Comparison of ENCODE assay signal across 13 cellular contexts in genomic region chr9:36731068-36731467, GRCh38.
"Had no signal": no experiment of that assay in that cellular context is flagged by ENCODE, and none has a peak within 500 bp of the region (broad histone marks: within the 10 kb centered on the region; RNA-seq: fewer than 3 reads in every experiment).

No MANE protein-coding gene starts in this region.

- H3K4me3 ChIP-seq: colonic mucosa, heart left ventricle, smooth muscle cell, tibial artery, vagina had no signal

- H3K4me1 ChIP-seq: colonic mucosa, heart left ventricle, tibial artery, vagina had no signal

- DNase-seq: activated CD4-positive, alpha-beta T cell treated with anti-CD3 and anti-CD28 coated beads for 36 hours; activated CD8-positive, alpha-beta memory T cell treated with anti-CD3 and anti-CD28 coated beads, Interleukin-2, amount 50 U/mL, for 48 hours; activated CD8-positive, alpha-beta T cell treated with anti-CD3 and anti-CD28 coated beads, Interleukin-2, amount 10 ng/mL, durations not matched to agents 7 days and 5 days; colonic mucosa; effector CD4-positive, alpha-beta T cell; heart left ventricle; natural killer cell; nucleus accumbens; right cardiac atrium; tibial artery had no signal

- H3K36me3 ChIP-seq: colonic mucosa, heart left ventricle, tibial artery, vagina had no signal

- H3K9me3 ChIP-seq: colonic mucosa, tibial artery, vagina had no signal

- H3K9me3 Mint-ChIP-seq: natural killer cell had no signal

- H3K4me3 Mint-ChIP-seq: activated CD4-positive, alpha-beta T cell treated with anti-CD3 and anti-CD28 coated beads for 36 hours; activated CD8-positive, alpha-beta T cell treated with anti-CD3 and anti-CD28 coated beads, Interleukin-2, amount 10 ng/mL, durations not matched to agents 7 days and 5 days; natural killer cell had no signal

- H3K36me3 Mint-ChIP-seq: natural killer cell had no signal

- H3K27ac ChIP-seq: colonic mucosa, heart left ventricle, tibial artery, vagina had no signal

- ATAC-seq: activated CD8-positive, alpha-beta T cell treated with anti-CD3 and anti-CD28 coated beads, Interleukin-2, amount 10 ng/mL, durations not matched to agents 7 days and 5 days; heart left ventricle; natural killer cell; right cardiac atrium had no signal

- H3K27me3 ChIP-seq: colonic mucosa, tibial artery, vagina had no signal

- H3K27me3 Mint-ChIP-seq: activated CD4-positive, alpha-beta T cell treated with anti-CD3 and anti-CD28 coated beads for 36 hours had no signal

- H3K4me1 Mint-ChIP-seq: activated CD4-positive, alpha-beta T cell treated with anti-CD3 and anti-CD28 coated beads for 36 hours; natural killer cell had no signal

- H3K27ac Mint-ChIP-seq: activated CD4-positive, alpha-beta T cell treated with anti-CD3 and anti-CD28 coated beads for 36 hours; activated CD8-positive, alpha-beta T cell treated with anti-CD3 and anti-CD28 coated beads, Interleukin-2, amount 10 ng/mL, durations not matched to agents 7 days and 5 days; natural killer cell; progenitor cell of endocrine pancreas had no signal

- H3K4me2 ChIP-seq: smooth muscle cell had no signal
